In genomic region chr11:102669664-102670063, GRCh38 we compare ENCODE assay signal across 20 cellular contexts. TPM values are rescaled to one million over a fixed set of nuclear protein-coding genes. Genes with fewer than 3 reads are reported as not detected.
DNase-seq lines count a peak whose midpoint lies in the region; ATAC-seq and TF ChIP-seq lines count a peak whose summit lies in the region.
"Had no signal": no experiment of that assay in that cellular context is flagged by ENCODE, and none has a peak within 500 bp of the region (broad histone marks: within the 10 kb centered on the region; RNA-seq: fewer than 3 reads in every experiment).

No MANE protein-coding gene starts in this region.

- DNase-seq in AG10803 (ENCODE audit: low read depth) (peak; percentile 32), middle frontal gyrus (ENCODE audit: extremely low spot score, low spot score) (no peak), GM23338 (ENCODE audit: low spot score) (no peak), cerebellum (ENCODE audit: low spot score) (no peak), NCI-H1694 (lab: John Stamatoyannopoulos, UW) (no peak)
- DNase-seq: activated naive CD4-positive, alpha-beta T cell treated with Interleukin-2 at 50 U/mL for 16 hours; CD8-positive, alpha-beta T cell; GDM1; HFFc6; NCI-H1048; NCI-H2227 treated with DMSO at 0.1 percent for 48 hours; thyroid gland; WERI-Rb-1 had no signal

- no peak overlapping the region for H3K27ac Mint-ChIP-seq in GM23338
- H3K27ac Mint-ChIP-seq: CD8-positive, alpha-beta T cell; HFFc6 had no signal

- TF ChIP-seq CTCF in AG10803 (conservative IDR thresholded peaks at IDR 0.05; ENCODE audit: low read length) (no peak), GM23338 (conservative IDR thresholded peaks at IDR 0.05; ENCODE audit: low read depth in 2 of 2) (no peak)

- peaks cover 3% of the 10 kb centered on the region; the same call in 1 of the 3 replicates for H3K4me1 Mint-ChIP-seq in GM23338

- H3K4me3 Mint-ChIP-seq in GM23338: no peak overlapping the region
- H3K4me3 Mint-ChIP-seq: CD8-positive, alpha-beta T cell; HFFc6 had no signal

- H2AFZ ChIP-seq in GM23338: no peak overlapping the region

- no peaks in the 10 kb centered on the region for H3K36me3 ChIP-seq in GM23338 (ENCODE audit: insufficient read depth)
- H3K36me3 ChIP-seq: thyroid gland, WERI-Rb-1 had no signal

- ATAC-seq in GM19395 (IDR thresholded peaks at IDR 0.05; ENCODE audit: unreplicated experiment) (peak; percentile 81), HG02642 (IDR thresholded peaks at IDR 0.05; ENCODE audit: poor library complexity, unreplicated experiment) (peak; percentile 64), HG03442 (IDR thresholded peaks at IDR 0.05; ENCODE audit: unreplicated experiment) (peak; percentile 68), GM23338 (no peak)
- ATAC-seq: CD8-positive, alpha-beta T cell had no signal

- no peaks in the 10 kb centered on the region for H3K4me1 ChIP-seq in GM23338 (ENCODE audit: insufficient read depth)
- H3K4me1 ChIP-seq: thyroid gland had no signal

- H3K27me3 Mint-ChIP-seq in GM23338 (ENCODE audit: insufficient read depth, low read depth, poor library complexity): peaks cover 2% of the 10 kb centered on the region

- H3K4me2 ChIP-seq in GM23338: no peak overlapping the region

- no peaks in the 10 kb centered on the region for H3K9me2 ChIP-seq in GM23338 (ENCODE audit: insufficient read depth)

- H3K27ac ChIP-seq in GM23338 (ENCODE audit: low read depth): no peak overlapping the region
- H3K27ac ChIP-seq: 22Rv1, SK-N-MC, thyroid gland, WERI-Rb-1 had no signal

- no peaks in the 10 kb centered on the region for H4K20me1 ChIP-seq in GM23338 (replicated peaks; ENCODE audit: insufficient read depth)

- H3K4me3 ChIP-seq in AG10803 (ENCODE audit: low read length): no peak overlapping the region
- H3K4me3 ChIP-seq in GM23338: no peak overlapping the region
- H3K4me3 ChIP-seq: SK-N-MC, thyroid gland had no signal

- no peaks in the 10 kb centered on the region; the same call in 2 of the 3 replicates for H3K9me3 Mint-ChIP-seq in GM23338
- H3K9me3 Mint-ChIP-seq: CD8-positive, alpha-beta T cell; HFFc6 had no signal

- no peaks in the 10 kb centered on the region for H3K36me3 Mint-ChIP-seq in GM23338 (ENCODE audit: low read depth)
- H3K36me3 Mint-ChIP-seq: CD8-positive, alpha-beta T cell had no signal

- H3K27me3 ChIP-seq in GM23338 (ENCODE audit: insufficient read depth): no peaks in the 10 kb centered on the region
- H3K27me3 ChIP-seq: thyroid gland had no signal

- no peaks in the 10 kb centered on the region for H3K79me2 ChIP-seq in GM23338 (replicated peaks; ENCODE audit: insufficient read depth)

- H3F3A ChIP-seq in GM23338 (replicated peaks; ENCODE audit: low read depth): no peaks in the 10 kb centered on the region

TF ChIP-seq in GM23338, 12 proteins besides CTCF, POLR2A, EP300 and RAD21:
- TF ChIP-seq, protein P1, sequence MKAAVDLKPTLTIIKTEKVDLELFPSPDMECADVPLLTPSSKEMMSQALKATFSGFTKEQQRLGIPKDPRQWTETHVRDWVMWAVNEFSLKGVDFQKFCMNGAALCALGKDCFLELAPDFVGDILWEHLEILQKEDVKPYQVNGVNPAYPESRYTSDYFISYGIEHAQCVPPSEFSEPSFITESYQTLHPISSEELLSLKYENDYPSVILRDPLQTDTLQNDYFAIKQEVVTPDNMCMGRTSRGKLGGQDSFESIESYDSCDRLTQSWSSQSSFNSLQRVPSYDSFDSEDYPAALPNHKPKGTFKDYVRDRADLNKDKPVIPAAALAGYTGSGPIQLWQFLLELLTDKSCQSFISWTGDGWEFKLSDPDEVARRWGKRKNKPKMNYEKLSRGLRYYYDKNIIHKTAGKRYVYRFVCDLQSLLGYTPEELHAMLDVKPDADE (IDR thresholded peaks at IDR 0.05): no peak
- no peak for TF ChIP-seq JUNB (IDR thresholded peaks at IDR 0.05; ENCODE audit: unreplicated experiment)
- no peak for TF ChIP-seq ZNF331 (CRISPR knock-in tag; IDR thresholded peaks at IDR 0.05; ENCODE audit: low read depth)
- no peak for TF ChIP-seq EZH2phosphoT487 (IDR thresholded peaks at IDR 0.05; ENCODE audit: unreplicated experiment)
TF ChIP-seq in GM23338: peak in this region for 0.

RNA-seq across cellular contexts. Expression of gene MMP27, which starts 35.9 kb away (rescaled TPM):
- total RNA-seq in GM23338 (2014; rRNA removed; shearing (Covaris generic)): not detected in 2 replicates
- not detected in 2 replicates for polyA plus RNA-seq in GM23338 (2016; fragmentation: Nextera tagmentation; extraction: Ambion mirVana)
- not detected for total RNA-seq in cerebellum
- total RNA-seq: CD8-positive, alpha-beta T cell; HFFc6; myocyte; renal cortical epithelial cell had no signal

RNA-seq across cellular contexts. Expression of gene MMP20, which starts 44.5 kb away (rescaled TPM):
- not detected in 2 replicates for total RNA-seq in GM23338 (2014; rRNA removed; shearing (Covaris generic))
- not detected in 2 replicates for polyA plus RNA-seq in GM23338 (2016; fragmentation: Nextera tagmentation; extraction: Ambion mirVana)
- not detected for total RNA-seq in cerebellum
- total RNA-seq: CD8-positive, alpha-beta T cell; HFFc6; renal cortical epithelial cell; thyroid gland had no signal

RNA-seq across cellular contexts. Expression of gene MMP8, which starts 55.1 kb away (rescaled TPM):
- not detected in 2 replicates for total RNA-seq in GM23338 (2014; rRNA removed; shearing (Covaris generic))
- not detected in 2 replicates for polyA plus RNA-seq in GM23338 (2016; fragmentation: Nextera tagmentation; extraction: Ambion mirVana)
- 0.09 TPM for total RNA-seq in cerebellum
- total RNA-seq: CD8-positive, alpha-beta T cell; HFFc6; myocyte; renal cortical epithelial cell had no signal
